3 cellular contexts compared by ENCODE assay signal in the genomic region with DNA sequence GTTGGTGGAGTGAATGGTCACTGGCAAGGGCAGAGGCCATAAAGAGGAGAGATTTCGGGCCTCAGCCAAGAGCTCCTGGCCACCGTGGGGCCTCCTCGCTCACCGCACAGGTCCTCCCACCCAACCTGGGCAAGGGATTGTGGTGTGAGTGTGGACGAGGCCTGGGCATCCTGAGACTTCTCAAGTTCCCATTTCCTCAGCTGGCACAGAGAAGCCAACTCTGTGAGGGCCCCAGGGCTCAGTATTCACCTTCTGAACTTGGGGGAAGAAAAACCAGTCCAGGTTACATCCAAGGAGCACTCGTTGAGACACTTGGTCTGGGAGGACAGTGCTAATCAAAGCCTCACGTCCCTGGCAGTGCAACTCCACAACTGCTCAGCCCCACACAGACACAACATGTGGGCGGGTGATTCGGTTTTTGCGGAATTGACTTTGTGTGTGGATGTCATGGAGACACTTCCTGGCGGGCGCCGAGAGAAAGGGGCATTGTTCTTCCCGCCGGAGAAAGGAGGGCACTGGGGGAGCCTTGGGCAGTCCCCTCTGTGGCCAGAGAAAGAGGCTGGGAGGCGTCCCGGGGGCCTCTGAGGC.
TF ChIP-seq lines count a peak whose summit lies in the region.

No MANE protein-coding gene starts in this region.

TF ChIP-seq in SK-N-SH, 30 proteins besides CTCF, POLR2A, EP300 and RAD21 (continues in another document):
- TF ChIP-seq RFX5 (IDR thresholded peaks at IDR 0.05; ENCODE audit: low read length) (no peak), GATA2 (CRISPR knock-in tag; IDR thresholded peaks at IDR 0.05) (no peak), MXI1 (IDR thresholded peaks at IDR 0.05; ENCODE audit: low read depth, low read length) (no peak), TAF1 (IDR thresholded peaks at IDR 0.05; ENCODE audit: borderline replicate concordance, low read depth, low read length) (no peak), FOXJ3 (CRISPR knock-in tag; IDR thresholded peaks at IDR 0.05) (no peak), ELF1 (IDR thresholded peaks at IDR 0.05) (no peak), REST (IDR thresholded peaks at IDR 0.05; ENCODE audit: low read depth, low read length) (no peak), NFIC (IDR thresholded peaks at IDR 0.05; ENCODE audit: borderline replicate concordance) (no peak), RXRA (IDR thresholded peaks at IDR 0.05; ENCODE audit: borderline replicate concordance, low read depth) (no peak), MEF2A (IDR thresholded peaks at IDR 0.05; ENCODE audit: borderline replicate concordance, low read depth) (no peak), NRF1 (IDR thresholded peaks at IDR 0.05; ENCODE audit: low read depth, low read length) (no peak)
- TF ChIP-seq, protein P1, sequence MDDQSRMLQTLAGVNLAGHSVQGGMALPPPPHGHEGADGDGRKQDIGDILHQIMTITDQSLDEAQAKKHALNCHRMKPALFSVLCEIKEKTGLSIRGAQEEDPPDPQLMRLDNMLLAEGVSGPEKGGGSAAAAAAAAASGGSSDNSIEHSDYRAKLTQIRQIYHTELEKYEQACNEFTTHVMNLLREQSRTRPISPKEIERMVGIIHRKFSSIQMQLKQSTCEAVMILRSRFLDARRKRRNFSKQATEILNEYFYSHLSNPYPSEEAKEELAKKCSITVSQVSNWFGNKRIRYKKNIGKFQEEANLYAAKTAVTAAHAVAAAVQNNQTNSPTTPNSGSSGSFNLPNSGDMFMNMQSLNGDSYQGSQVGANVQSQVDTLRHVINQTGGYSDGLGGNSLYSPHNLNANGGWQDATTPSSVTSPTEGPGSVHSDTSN (IDR thresholded peaks at IDR 0.05), result no peak
- TF ChIP-seq, protein P2, sequence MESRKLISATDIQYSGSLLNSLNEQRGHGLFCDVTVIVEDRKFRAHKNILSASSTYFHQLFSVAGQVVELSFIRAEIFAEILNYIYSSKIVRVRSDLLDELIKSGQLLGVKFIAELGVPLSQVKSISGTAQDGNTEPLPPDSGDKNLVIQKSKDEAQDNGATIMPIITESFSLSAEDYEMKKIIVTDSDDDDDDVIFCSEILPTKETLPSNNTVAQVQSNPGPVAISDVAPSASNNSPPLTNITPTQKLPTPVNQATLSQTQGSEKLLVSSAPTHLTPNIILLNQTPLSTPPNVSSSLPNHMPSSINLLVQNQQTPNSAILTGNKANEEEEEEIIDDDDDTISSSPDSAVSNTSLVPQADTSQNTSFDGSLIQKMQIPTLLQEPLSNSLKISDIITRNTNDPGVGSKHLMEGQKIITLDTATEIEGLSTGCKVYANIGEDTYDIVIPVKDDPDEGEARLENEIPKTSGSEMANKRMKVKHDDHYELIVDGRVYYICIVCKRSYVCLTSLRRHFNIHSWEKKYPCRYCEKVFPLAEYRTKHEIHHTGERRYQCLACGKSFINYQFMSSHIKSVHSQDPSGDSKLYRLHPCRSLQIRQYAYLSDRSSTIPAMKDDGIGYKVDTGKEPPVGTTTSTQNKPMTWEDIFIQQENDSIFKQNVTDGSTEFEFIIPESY (IDR thresholded peaks at IDR 0.05; ENCODE audit: borderline replicate concordance, low read depth), result no peak

TF ChIP-seq in SK-N-SH treated with all-trans-retinoic acid at 6 μM for 48 hours, 23 proteins besides CTCF, POLR2A, EP300 and RAD21:
- TF ChIP-seq ZFP30 (CRISPR knock-in tag; IDR thresholded peaks at IDR 0.05) (no peak), POU6F1 (CRISPR knock-in tag; IDR thresholded peaks at IDR 0.05; ENCODE audit: borderline replicate concordance, low read depth) (no peak), PATZ1 (CRISPR knock-in tag; IDR thresholded peaks at IDR 0.05; ENCODE audit: borderline replicate concordance) (no peak), ZNF565 (CRISPR knock-in tag; conservative IDR thresholded peaks at IDR 0.05; ENCODE audit: low read depth) (no peak), ZNF70 (CRISPR knock-in tag; IDR thresholded peaks at IDR 0.05) (no peak), ZC3H10 (CRISPR knock-in tag; IDR thresholded peaks at IDR 0.05) (no peak), RARB (CRISPR knock-in tag; IDR thresholded peaks at IDR 0.05) (no peak), ISL1 (CRISPR knock-in tag; IDR thresholded peaks at IDR 0.05) (no peak), CSDC2 (CRISPR knock-in tag; IDR thresholded peaks at IDR 0.05) (no peak), BACH2 (CRISPR knock-in tag; IDR thresholded peaks at IDR 0.05; ENCODE audit: borderline replicate concordance) (no peak), ZFP3 (CRISPR knock-in tag; IDR thresholded peaks at IDR 0.05) (no peak), TOX (CRISPR knock-in tag; IDR thresholded peaks at IDR 0.05; ENCODE audit: borderline replicate concordance) (no peak)

TF ChIP-seq in HepG2, 621 proteins besides CTCF, POLR2A, EP300 and RAD21 (continues in another document):
- TF ChIP-seq NPAS2 (CRISPR knock-in tag; IDR thresholded peaks at IDR 0.05; ENCODE audit: borderline replicate concordance), result no peak
- TF ChIP-seq, protein P3, sequence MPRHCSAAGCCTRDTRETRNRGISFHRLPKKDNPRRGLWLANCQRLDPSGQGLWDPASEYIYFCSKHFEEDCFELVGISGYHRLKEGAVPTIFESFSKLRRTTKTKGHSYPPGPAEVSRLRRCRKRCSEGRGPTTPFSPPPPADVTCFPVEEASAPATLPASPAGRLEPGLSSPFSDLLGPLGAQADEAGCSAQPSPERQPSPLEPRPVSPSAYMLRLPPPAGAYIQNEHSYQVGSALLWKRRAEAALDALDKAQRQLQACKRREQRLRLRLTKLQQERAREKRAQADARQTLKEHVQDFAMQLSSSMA (CRISPR knock-in tag; IDR thresholded peaks at IDR 0.05), result no peak
- TF ChIP-seq TARDBP (CRISPR knock-in tag; IDR thresholded peaks at IDR 0.05), result no peak
- TF ChIP-seq SMAD3 (CRISPR knock-in tag; IDR thresholded peaks at IDR 0.05), result no peak
- no peak for TF ChIP-seq MTF1 (CRISPR knock-in tag; IDR thresholded peaks at IDR 0.05)
- no peak for TF ChIP-seq ZNF441 (CRISPR knock-in tag; IDR thresholded peaks at IDR 0.05; ENCODE audit: borderline replicate concordance)
- peak; percentile 44; the same call in 1 of the 2 replicates for TF ChIP-seq SOX5 (CRISPR knock-in tag; IDR thresholded peaks at IDR 0.05; ENCODE audit: borderline replicate concordance)
- TF ChIP-seq ZNF883 (CRISPR knock-in tag; IDR thresholded peaks at IDR 0.05; ENCODE audit: not compliant biosample characterization), result no peak
- TF ChIP-seq MATR3 (CRISPR knock-in tag; IDR thresholded peaks at IDR 0.05), result no peak
- no peak for TF ChIP-seq ZNF816 (CRISPR knock-in tag; IDR thresholded peaks at IDR 0.05; ENCODE audit: borderline replicate concordance)
- no peak for TF ChIP-seq MTF2 (CRISPR knock-in tag; IDR thresholded peaks at IDR 0.05; ENCODE audit: borderline replicate concordance)
- no peak for TF ChIP-seq ZBTB39 (CRISPR knock-in tag; IDR thresholded peaks at IDR 0.05)
- TF ChIP-seq ZKSCAN8 (CRISPR knock-in tag; IDR thresholded peaks at IDR 0.05; ENCODE audit: borderline replicate concordance), result 0 out of 2 replicates have a peak, but pooled peaks have one; percentile 63
- TF ChIP-seq SMYD3 (CRISPR knock-in tag; IDR thresholded peaks at IDR 0.05), result no peak
- TF ChIP-seq NFE2 (CRISPR knock-in tag; IDR thresholded peaks at IDR 0.05), result no peak
- TF ChIP-seq, protein P4, sequence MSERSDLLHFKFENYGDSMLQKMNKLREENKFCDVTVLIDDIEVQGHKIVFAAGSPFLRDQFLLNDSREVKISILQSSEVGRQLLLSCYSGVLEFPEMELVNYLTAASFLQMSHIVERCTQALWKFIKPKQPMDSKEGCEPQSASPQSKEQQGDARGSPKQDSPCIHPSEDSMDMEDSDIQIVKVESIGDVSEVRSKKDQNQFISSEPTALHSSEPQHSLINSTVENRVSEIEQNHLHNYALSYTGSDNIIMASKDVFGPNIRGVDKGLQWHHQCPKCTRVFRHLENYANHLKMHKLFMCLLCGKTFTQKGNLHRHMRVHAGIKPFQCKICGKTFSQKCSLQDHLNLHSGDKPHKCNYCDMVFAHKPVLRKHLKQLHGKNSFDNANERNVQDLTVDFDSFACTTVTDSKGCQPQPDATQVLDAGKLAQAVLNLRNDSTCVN (CRISPR knock-in tag; IDR thresholded peaks at IDR 0.05; ENCODE audit: borderline replicate concordance), result no peak
- TF ChIP-seq ATM (IDR thresholded peaks at IDR 0.05; ENCODE audit: borderline replicate concordance), result no peak
- peak; percentile 24; the same call in 1 of the 2 replicates for TF ChIP-seq SP5 (CRISPR knock-in tag; IDR thresholded peaks at IDR 0.05; ENCODE audit: borderline replicate concordance, low read depth)
- TF ChIP-seq ZNF644 (CRISPR knock-in tag; IDR thresholded peaks at IDR 0.05; ENCODE audit: low read depth), result no peak
- no peak for TF ChIP-seq CBX5 (CRISPR knock-in tag; IDR thresholded peaks at IDR 0.05; ENCODE audit: borderline replicate concordance)
- TF ChIP-seq XBP1 (CRISPR knock-in tag; IDR thresholded peaks at IDR 0.05), result no peak
- TF ChIP-seq XRCC5 (optimal IDR thresholded peaks at IDR 0.05; ENCODE audit: low read length), result no peak
- TF ChIP-seq NBN (conservative IDR thresholded peaks at IDR 0.05), result no peak
- no peak for TF ChIP-seq GATA4 (IDR thresholded peaks at IDR 0.05; ENCODE audit: borderline replicate concordance, low read depth)
- TF ChIP-seq PLSCR1 (CRISPR knock-in tag; IDR thresholded peaks at IDR 0.05; ENCODE audit: borderline replicate concordance), result no peak
- no peak for TF ChIP-seq ZBTB7B (CRISPR knock-in tag; IDR thresholded peaks at IDR 0.05)
- TF ChIP-seq SOX13 (IDR thresholded peaks at IDR 0.05), result no peak
- TF ChIP-seq SOX13 (CRISPR knock-in tag; conservative IDR thresholded peaks at IDR 0.05 in 1 of 2, IDR thresholded peaks at IDR 0.05 in 1 of 2), result peak in 1 of 2 experiments; percentile 44; a peak in 1 of 4 replicates
- no peak for TF ChIP-seq ZFP91 (CRISPR knock-in tag; IDR thresholded peaks at IDR 0.05; ENCODE audit: borderline replicate concordance)
- no peak for TF ChIP-seq SP4 (CRISPR knock-in tag; IDR thresholded peaks at IDR 0.05)
- TF ChIP-seq U2AF1 (optimal IDR thresholded peaks at IDR 0.05; ENCODE audit: low read depth, low read length), result no peak
- no peak for TF ChIP-seq KLF15 (CRISPR knock-in tag; IDR thresholded peaks at IDR 0.05; ENCODE audit: borderline replicate concordance)
- TF ChIP-seq ZNF746 (CRISPR knock-in tag; IDR thresholded peaks at IDR 0.05), result no peak
